ENCODE assay signal across 1 cellular context in genomic region chr2:137964066-137964858, GRCh38.
TF ChIP-seq lines count a peak whose summit lies in the region.

HNMT (plus strand) TSS chr2:137964473; CDS start chr2:137964492, 19 bp downstream.

TF ChIP-seq in K562, 482 proteins besides CTCF, POLR2A, EP300 and RAD21 (continued from another document and continues in another):
- TF ChIP-seq, protein P1, sequence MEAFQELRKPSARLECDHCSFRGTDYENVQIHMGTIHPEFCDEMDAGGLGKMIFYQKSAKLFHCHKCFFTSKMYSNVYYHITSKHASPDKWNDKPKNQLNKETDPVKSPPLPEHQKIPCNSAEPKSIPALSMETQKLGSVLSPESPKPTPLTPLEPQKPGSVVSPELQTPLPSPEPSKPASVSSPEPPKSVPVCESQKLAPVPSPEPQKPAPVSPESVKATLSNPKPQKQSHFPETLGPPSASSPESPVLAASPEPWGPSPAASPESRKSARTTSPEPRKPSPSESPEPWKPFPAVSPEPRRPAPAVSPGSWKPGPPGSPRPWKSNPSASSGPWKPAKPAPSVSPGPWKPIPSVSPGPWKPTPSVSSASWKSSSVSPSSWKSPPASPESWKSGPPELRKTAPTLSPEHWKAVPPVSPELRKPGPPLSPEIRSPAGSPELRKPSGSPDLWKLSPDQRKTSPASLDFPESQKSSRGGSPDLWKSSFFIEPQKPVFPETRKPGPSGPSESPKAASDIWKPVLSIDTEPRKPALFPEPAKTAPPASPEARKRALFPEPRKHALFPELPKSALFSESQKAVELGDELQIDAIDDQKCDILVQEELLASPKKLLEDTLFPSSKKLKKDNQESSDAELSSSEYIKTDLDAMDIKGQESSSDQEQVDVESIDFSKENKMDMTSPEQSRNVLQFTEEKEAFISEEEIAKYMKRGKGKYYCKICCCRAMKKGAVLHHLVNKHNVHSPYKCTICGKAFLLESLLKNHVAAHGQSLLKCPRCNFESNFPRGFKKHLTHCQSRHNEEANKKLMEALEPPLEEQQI (IDR thresholded peaks at IDR 0.05), result no peak
- TF ChIP-seq DIDO1 (tag; IDR thresholded peaks at IDR 0.05; ENCODE audit: low read depth), result no peak
- no peak for TF ChIP-seq TBP (optimal IDR thresholded peaks at IDR 0.05; ENCODE audit: low read depth, low read length)
- TF ChIP-seq, protein P2, sequence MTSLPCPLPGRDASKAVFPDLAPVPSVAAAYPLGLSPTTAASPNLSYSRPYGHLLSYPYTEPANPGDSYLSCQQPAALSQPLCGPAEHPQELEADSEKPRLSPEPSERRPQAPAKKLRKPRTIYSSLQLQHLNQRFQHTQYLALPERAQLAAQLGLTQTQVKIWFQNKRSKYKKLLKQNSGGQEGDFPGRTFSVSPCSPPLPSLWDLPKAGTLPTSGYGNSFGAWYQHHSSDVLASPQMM (CRISPR knock-in tag; IDR thresholded peaks at IDR 0.05), result no peak
- TF ChIP-seq CCNT2 (IDR thresholded peaks at IDR 0.05; ENCODE audit: borderline replicate concordance, extremely low read depth, insufficient read length, low read depth, low read length), result peak; percentile 65
- TF ChIP-seq SIRT6 (IDR thresholded peaks at IDR 0.05; ENCODE audit: low read depth, low read length), result no peak
- TF ChIP-seq PTRF (tag; IDR thresholded peaks at IDR 0.05), result no peak
- no peak for TF ChIP-seq PTBP1 (IDR thresholded peaks at IDR 0.05; ENCODE audit: low read depth, low read length)
- TF ChIP-seq FOXJ2 (tag; IDR thresholded peaks at IDR 0.05), result no peak
- TF ChIP-seq CSDE1 (IDR thresholded peaks at IDR 0.05), result no peak
- TF ChIP-seq ARHGAP35 (IDR thresholded peaks at IDR 0.05; ENCODE audit: partially characterized antibody), result no peak
- TF ChIP-seq, protein P3, sequence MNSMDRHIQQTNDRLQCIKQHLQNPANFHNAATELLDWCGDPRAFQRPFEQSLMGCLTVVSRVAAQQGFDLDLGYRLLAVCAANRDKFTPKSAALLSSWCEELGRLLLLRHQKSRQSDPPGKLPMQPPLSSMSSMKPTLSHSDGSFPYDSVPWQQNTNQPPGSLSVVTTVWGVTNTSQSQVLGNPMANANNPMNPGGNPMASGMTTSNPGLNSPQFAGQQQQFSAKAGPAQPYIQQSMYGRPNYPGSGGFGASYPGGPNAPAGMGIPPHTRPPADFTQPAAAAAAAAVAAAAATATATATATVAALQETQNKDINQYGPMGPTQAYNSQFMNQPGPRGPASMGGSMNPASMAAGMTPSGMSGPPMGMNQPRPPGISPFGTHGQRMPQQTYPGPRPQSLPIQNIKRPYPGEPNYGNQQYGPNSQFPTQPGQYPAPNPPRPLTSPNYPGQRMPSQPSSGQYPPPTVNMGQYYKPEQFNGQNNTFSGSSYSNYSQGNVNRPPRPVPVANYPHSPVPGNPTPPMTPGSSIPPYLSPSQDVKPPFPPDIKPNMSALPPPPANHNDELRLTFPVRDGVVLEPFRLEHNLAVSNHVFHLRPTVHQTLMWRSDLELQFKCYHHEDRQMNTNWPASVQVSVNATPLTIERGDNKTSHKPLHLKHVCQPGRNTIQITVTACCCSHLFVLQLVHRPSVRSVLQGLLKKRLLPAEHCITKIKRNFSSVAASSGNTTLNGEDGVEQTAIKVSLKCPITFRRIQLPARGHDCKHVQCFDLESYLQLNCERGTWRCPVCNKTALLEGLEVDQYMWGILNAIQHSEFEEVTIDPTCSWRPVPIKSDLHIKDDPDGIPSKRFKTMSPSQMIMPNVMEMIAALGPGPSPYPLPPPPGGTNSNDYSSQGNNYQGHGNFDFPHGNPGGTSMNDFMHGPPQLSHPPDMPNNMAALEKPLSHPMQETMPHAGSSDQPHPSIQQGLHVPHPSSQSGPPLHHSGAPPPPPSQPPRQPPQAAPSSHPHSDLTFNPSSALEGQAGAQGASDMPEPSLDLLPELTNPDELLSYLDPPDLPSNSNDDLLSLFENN (IDR thresholded peaks at IDR 0.05; ENCODE audit: low read depth in 2 of 2, low read length in 2 of 2), result peak in 1 of 2 experiments; percentile 74; a peak in 1 of 4 replicates
- TF ChIP-seq, protein P4, sequence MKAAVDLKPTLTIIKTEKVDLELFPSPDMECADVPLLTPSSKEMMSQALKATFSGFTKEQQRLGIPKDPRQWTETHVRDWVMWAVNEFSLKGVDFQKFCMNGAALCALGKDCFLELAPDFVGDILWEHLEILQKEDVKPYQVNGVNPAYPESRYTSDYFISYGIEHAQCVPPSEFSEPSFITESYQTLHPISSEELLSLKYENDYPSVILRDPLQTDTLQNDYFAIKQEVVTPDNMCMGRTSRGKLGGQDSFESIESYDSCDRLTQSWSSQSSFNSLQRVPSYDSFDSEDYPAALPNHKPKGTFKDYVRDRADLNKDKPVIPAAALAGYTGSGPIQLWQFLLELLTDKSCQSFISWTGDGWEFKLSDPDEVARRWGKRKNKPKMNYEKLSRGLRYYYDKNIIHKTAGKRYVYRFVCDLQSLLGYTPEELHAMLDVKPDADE (conservative IDR thresholded peaks at IDR 0.05; ENCODE audit: control insufficient read depth, low read depth, low read length), result no peak
- TF ChIP-seq, protein P5, sequence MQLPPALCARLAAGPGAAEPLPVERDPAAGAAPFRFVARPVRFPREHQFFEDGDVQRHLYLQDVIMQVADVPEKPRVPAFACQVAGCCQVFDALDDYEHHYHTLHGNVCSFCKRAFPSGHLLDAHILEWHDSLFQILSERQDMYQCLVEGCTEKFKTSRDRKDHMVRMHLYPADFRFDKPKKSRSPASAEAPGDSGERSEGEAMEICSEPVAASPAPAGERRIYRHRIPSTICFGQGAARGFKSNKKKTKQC (CRISPR knock-in tag; IDR thresholded peaks at IDR 0.05), result no peak
- TF ChIP-seq REST (CRISPR knock-in tag; IDR thresholded peaks at IDR 0.05; ENCODE audit: low read depth), result no peak
- no peak for TF ChIP-seq CBX8 (IDR thresholded peaks at IDR 0.05; ENCODE audit: borderline replicate concordance, extremely low read depth, low read depth, low read length, poor library complexity, severe bottlenecking)
- no peak for TF ChIP-seq HNRNPUL1 (IDR thresholded peaks at IDR 0.05; ENCODE audit: low read length)
- TF ChIP-seq GATAD2B (IDR thresholded peaks at IDR 0.05; ENCODE audit: borderline replicate concordance), result no peak
- no peak for TF ChIP-seq DMBX1 (CRISPR knock-in tag; IDR thresholded peaks at IDR 0.05; ENCODE audit: borderline replicate concordance)
- TF ChIP-seq, protein P6, sequence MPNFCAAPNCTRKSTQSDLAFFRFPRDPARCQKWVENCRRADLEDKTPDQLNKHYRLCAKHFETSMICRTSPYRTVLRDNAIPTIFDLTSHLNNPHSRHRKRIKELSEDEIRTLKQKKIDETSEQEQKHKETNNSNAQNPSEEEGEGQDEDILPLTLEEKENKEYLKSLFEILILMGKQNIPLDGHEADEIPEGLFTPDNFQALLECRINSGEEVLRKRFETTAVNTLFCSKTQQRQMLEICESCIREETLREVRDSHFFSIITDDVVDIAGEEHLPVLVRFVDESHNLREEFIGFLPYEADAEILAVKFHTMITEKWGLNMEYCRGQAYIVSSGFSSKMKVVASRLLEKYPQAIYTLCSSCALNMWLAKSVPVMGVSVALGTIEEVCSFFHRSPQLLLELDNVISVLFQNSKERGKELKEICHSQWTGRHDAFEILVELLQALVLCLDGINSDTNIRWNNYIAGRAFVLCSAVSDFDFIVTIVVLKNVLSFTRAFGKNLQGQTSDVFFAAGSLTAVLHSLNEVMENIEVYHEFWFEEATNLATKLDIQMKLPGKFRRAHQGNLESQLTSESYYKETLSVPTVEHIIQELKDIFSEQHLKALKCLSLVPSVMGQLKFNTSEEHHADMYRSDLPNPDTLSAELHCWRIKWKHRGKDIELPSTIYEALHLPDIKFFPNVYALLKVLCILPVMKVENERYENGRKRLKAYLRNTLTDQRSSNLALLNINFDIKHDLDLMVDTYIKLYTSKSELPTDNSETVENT (CRISPR knock-in tag; IDR thresholded peaks at IDR 0.05), result no peak
- peak; percentile 76 for TF ChIP-seq SOX6 (IDR thresholded peaks at IDR 0.05)
- no peak for TF ChIP-seq ZNF551 (CRISPR knock-in tag; IDR thresholded peaks at IDR 0.05)
- peak; percentile 52; the same call in 1 of the 2 replicates for TF ChIP-seq KLF16 (IDR thresholded peaks at IDR 0.05)
- no peak for TF ChIP-seq XRCC5 (IDR thresholded peaks at IDR 0.05; ENCODE audit: low read depth, low read length)
- TF ChIP-seq FOXO4 (CRISPR knock-in tag; IDR thresholded peaks at IDR 0.05), result no peak
- no peak for TF ChIP-seq HMGXB4 (CRISPR knock-in tag; IDR thresholded peaks at IDR 0.05)
- TF ChIP-seq NCOR1 (IDR thresholded peaks at IDR 0.05), result peak; percentile 87
- no peak for TF ChIP-seq NEUROD1 (IDR thresholded peaks at IDR 0.05; ENCODE audit: borderline replicate concordance, low read depth, low read length, partially characterized antibody)
- TF ChIP-seq ZNF143 (CRISPR knock-in tag; IDR thresholded peaks at IDR 0.05), result no peak
- TF ChIP-seq FOSL1 (tag; conservative IDR thresholded peaks at IDR 0.05), result no peak
- TF ChIP-seq CBX5 (IDR thresholded peaks at IDR 0.05; ENCODE audit: borderline replicate concordance, low read depth), result no peak
- TF ChIP-seq ZNF695 (CRISPR knock-in tag; IDR thresholded peaks at IDR 0.05), result no peak
- no peak for TF ChIP-seq ZC3H8 (IDR thresholded peaks at IDR 0.05)
- no peak for TF ChIP-seq HOMEZ (CRISPR knock-in tag; IDR thresholded peaks at IDR 0.05)
- TF ChIP-seq ZNF197 (CRISPR knock-in tag; IDR thresholded peaks at IDR 0.05; ENCODE audit: low read depth), result no peak
- no peak for TF ChIP-seq ZNF224 (CRISPR knock-in tag; IDR thresholded peaks at IDR 0.05)
- TF ChIP-seq RCOR1 (IDR thresholded peaks at IDR 0.05; ENCODE audit: borderline replicate concordance in 1 of 2, low read depth in 2 of 2, low read length in 2 of 2), result 0 out of 4 replicates have a peak, but pooled peaks of 1 of the 2 experiments have one; percentile 55
- TF ChIP-seq CHD2 (IDR thresholded peaks at IDR 0.05; ENCODE audit: low read depth, low read length), result no peak
- no peak for TF ChIP-seq ZFP36 (IDR thresholded peaks at IDR 0.05; ENCODE audit: low read depth, low read length, partially characterized antibody)
- no peak for TF ChIP-seq ZNF507 (tag; conservative IDR thresholded peaks at IDR 0.05)
- no peak for TF ChIP-seq ZBTB17 (CRISPR knock-in tag; IDR thresholded peaks at IDR 0.05)
- no peak; a peak in 1 of 4 replicates for TF ChIP-seq SRF (CRISPR knock-in tag; IDR thresholded peaks at IDR 0.05)
- TF ChIP-seq, protein P7, sequence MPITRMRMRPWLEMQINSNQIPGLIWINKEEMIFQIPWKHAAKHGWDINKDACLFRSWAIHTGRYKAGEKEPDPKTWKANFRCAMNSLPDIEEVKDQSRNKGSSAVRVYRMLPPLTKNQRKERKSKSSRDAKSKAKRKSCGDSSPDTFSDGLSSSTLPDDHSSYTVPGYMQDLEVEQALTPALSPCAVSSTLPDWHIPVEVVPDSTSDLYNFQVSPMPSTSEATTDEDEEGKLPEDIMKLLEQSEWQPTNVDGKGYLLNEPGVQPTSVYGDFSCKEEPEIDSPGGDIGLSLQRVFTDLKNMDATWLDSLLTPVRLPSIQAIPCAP (CRISPR knock-in tag; IDR thresholded peaks at IDR 0.05; ENCODE audit: borderline replicate concordance), result no peak
- no peak for TF ChIP-seq RBM14 (IDR thresholded peaks at IDR 0.05; ENCODE audit: borderline replicate concordance, insufficient read depth, low read depth, low read length)
- TF ChIP-seq CCAR2 (IDR thresholded peaks at IDR 0.05; ENCODE audit: low read depth, low read length), result no peak
